In genomic region chr11:57482782-57483569, GRCh38 we compare ENCODE assay signal across 8 cellular contexts. TPM values are rescaled to one million over a fixed set of nuclear protein-coding genes. Genes with fewer than 3 reads are reported as not detected.
DNase-seq lines count a peak whose midpoint lies in the region; ATAC-seq, FAIRE-seq and TF ChIP-seq lines count a peak whose summit lies in the region.

No MANE protein-coding gene starts in this region.

- H3K27ac ChIP-seq in heart left ventricle (no peak overlapping the region), skeletal muscle tissue (ENCODE audit: low read depth, low read length) (no peak overlapping the region)

- DNase-seq in BJ (ENCODE audit: low read depth) (no peak), NOMO-1 treated with DMSO at 0.1 percent for 48 hours (lab: John Stamatoyannopoulos, UW; ENCODE audit: unreplicated experiment) (peak; percentile 52), heart left ventricle (peak in 1 of 5 donors; percentile 34), H54 (ENCODE audit: insufficient read length, low spot score) (no peak)
- DNase-seq in activated naive CD4-positive, alpha-beta T cell (lab: John Stamatoyannopoulos, UW) = peak; percentile 43 to 56 (median 44)

- no peaks in the 10 kb centered on the region for H3K9me3 ChIP-seq in heart left ventricle
- no peaks in the 10 kb centered on the region for H3K9me3 ChIP-seq in skeletal muscle tissue (ENCODE audit: control insufficient read depth in 3 of 3, low read length in 3 of 3)

- peak overlapping the region in 2 of 3 donors; percentile 33 to 40 for H3K9ac ChIP-seq in skeletal muscle tissue (ENCODE audit: low read depth in 1 of 3, low read length in 3 of 3)

- CTCF ChIA-PET in BJ (lab: Yijun Ruan, JAX) = interaction anchor here (0.8 to 10.3 kb wide), 14 partner anchors 9 to 213 kb away, joined by 3 to 188 read pairs (median 6); partner anchors contain the start of genes RTN4RL2, SLC43A1 and UBE2L6

- ATAC-seq in GM21737 (IDR thresholded peaks at IDR 0.05; ENCODE audit: unreplicated experiment) = peak; percentile 56
- ATAC-seq in heart left ventricle = peak in 3 of 4 donors; percentile 51 to 73 (median 58)
- no peak for ATAC-seq in HG03159 (IDR thresholded peaks at IDR 0.05; ENCODE audit: unreplicated experiment)

- intact Hi-C loops in heart left ventricle (cut with DNase I) = loop anchor here in 4 of 10 donors (2.0 to 10.0 kb wide), 3 partner anchors 24 to 138 kb away; no protein-coding TSS in a partner anchor

- POLR2A ChIA-PET in BJ (lab: Charles Lee) = no interaction called here

- no peak for FAIRE-seq in H54 (lab: Jason Lieb, UNC)

- H3K4me1 ChIP-seq in heart left ventricle (peaks cover 0 to 23% (median 13%) of the 10 kb centered on the region in 12 donors), skeletal muscle tissue (ENCODE audit: control insufficient read depth in 3 of 3, insufficient read depth in 3 of 3, low read length in 3 of 3) (peaks cover 20 to 23% (median 21%) of the 10 kb centered on the region in 3 donors)

- TF ChIP-seq POLR2A in heart left ventricle (IDR thresholded peaks at IDR 0.05) (no peak), H54 (IDR thresholded peaks at IDR 0.05; ENCODE audit: low read depth, low read length) (no peak)

- H3K27me3 ChIP-seq in BJ (ENCODE audit: control insufficient read depth, insufficient read depth, low read length) = peaks cover 10% of the 10 kb centered on the region
- H3K27me3 ChIP-seq in heart left ventricle = peaks cover 0 to 33% (median 13%) of the 10 kb centered on the region in 9 donors
- peaks cover 0 to 9% (median 6%) of the 10 kb centered on the region in 3 donors for H3K27me3 ChIP-seq in skeletal muscle tissue (ENCODE audit: control insufficient read depth in 3 of 3, insufficient read depth in 3 of 3, low read length in 3 of 3)

- H3K4me3 ChIP-seq in BJ (ENCODE audit: low read depth, low read length) (peak overlapping the region; percentile 26), heart left ventricle (peak overlapping the region in 11 of 12 donors; percentile 0 to 50 (median 40)), skeletal muscle tissue (ENCODE audit: low read length in 3 of 3) (peak overlapping the region in 2 of 3 donors; percentile 56 to 67)

- peak; percentile 56 for TF ChIP-seq CTCF in BJ (IDR thresholded peaks at IDR 0.05; ENCODE audit: insufficient read depth, low read depth, low read length)
- peak; percentile 46 to 78 (median 64) for TF ChIP-seq CTCF in heart left ventricle (IDR thresholded peaks at IDR 0.05)

- H3K36me3 ChIP-seq in BJ (ENCODE audit: control insufficient read depth, insufficient read depth, low read length) = peaks cover 2% of the 10 kb centered on the region; the same call in 1 of the 2 replicates
- H3K36me3 ChIP-seq in heart left ventricle = peaks cover 0 to 34% (median 28%) of the 10 kb centered on the region in 9 donors
- H3K36me3 ChIP-seq in skeletal muscle tissue (ENCODE audit: control insufficient read depth in 3 of 3, insufficient read depth in 3 of 3, low read length in 3 of 3) = peaks cover 21 to 30% (median 24%) of the 10 kb centered on the region in 3 donors

- WGBS in heart left ventricle, 4 donors = 2 to 4% (median 3%) methylated on average over 37 to 52 of the region's 52 CpGs

RNA-seq across cellular contexts. Expression of gene RTN4RL2, which starts 22.6 kb away (rescaled TPM):
- 0.10 and 0.43 TPM in 2 replicates for polyA plus RNA-seq in BJ (2011; rRNA removed)
- not detected in 2 replicates for polyA minus RNA-seq in BJ (2011; rRNA and poly(A)+ RNA removed)
- 1 to 10 TPM in 5 of 9 donors, under 1 TPM in 4; 0.58 to 2.1 (median 1.1) TPM for total RNA-seq in heart left ventricle
- 1 to 10 TPM; 1.0 to 1.1 TPM for polyA plus RNA-seq in heart left ventricle
- not detected for total RNA-seq in skeletal muscle tissue

RNA-seq across cellular contexts. Expression of gene SLC43A1, which starts 32.5 kb away (rescaled TPM):
- 11.8 and 23.4 TPM in 2 replicates for polyA plus RNA-seq in BJ (2011; rRNA removed)
- polyA minus RNA-seq in BJ (2011; rRNA and poly(A)+ RNA removed) = 13.3 and 17.9 TPM in 2 replicates
- total RNA-seq in heart left ventricle = 10 to 100 TPM in 1 of 9 donors, 1 to 10 TPM in 8; 2.7 to 12.3 (median 5.4) TPM
- 1 to 10 TPM; 6.6 TPM for polyA plus RNA-seq in heart left ventricle
- 18.3 TPM for total RNA-seq in skeletal muscle tissue

RNA-seq across cellular contexts. Expression of gene TIMM10, which starts 47.6 kb away (rescaled TPM):
- polyA plus RNA-seq in BJ (2011; rRNA removed) = 90.5 and 91.7 TPM in 2 replicates
- 11.3 and 24.7 TPM in 2 replicates for polyA minus RNA-seq in BJ (2011; rRNA and poly(A)+ RNA removed)
- 10 to 100 TPM; 36.6 to 81.5 (median 46.4) TPM for total RNA-seq in heart left ventricle
- polyA plus RNA-seq in heart left ventricle = 100 to 1,000 TPM in 1 of 2 donors, 10 to 100 TPM in 1; 42.0 to 135 TPM
- 64.2 TPM for total RNA-seq in skeletal muscle tissue

RNA-seq across cellular contexts. Expression of gene SMTNL1, which starts 54.4 kb away (rescaled TPM):
- polyA plus RNA-seq in BJ (2011; rRNA removed) (not detected in 2 replicates), heart left ventricle (not detected)
- not detected in 2 replicates for polyA minus RNA-seq in BJ (2011; rRNA and poly(A)+ RNA removed)
- total RNA-seq in heart left ventricle (not detected), skeletal muscle tissue (69.9 TPM)

RNA-seq across cellular contexts. Expression of gene SLC43A3, which starts 56.1 kb away (rescaled TPM):
- polyA plus RNA-seq in BJ (2011; rRNA removed) (16.7 and 26.7 TPM in 2 replicates), heart left ventricle (10 to 100 TPM; 14.6 to 17.9 TPM)
- polyA minus RNA-seq in BJ (2011; rRNA and poly(A)+ RNA removed) = 11.7 and 22.9 TPM in 2 replicates
- total RNA-seq in heart left ventricle (10 to 100 TPM; 13.5 to 56.9 (median 24.7) TPM), skeletal muscle tissue (15.1 TPM)

Comparison
In these comparisons a context has a peak if more than half of its experiments do, and no peak if none do; other contexts are left out.
1. DNase-seq: peak in NOMO-1 treated with DMSO at 0.1 percent for 48 hours (single experiment) and activated naive CD4-positive, alpha-beta T cell (4 of 4); none in BJ (single experiment) and H54 (single experiment).
2. Peak in every context shown above with its lines, with median percentiles within 50 percentile points of each other: H3K4me3 ChIP-seq.